Comparison of ENCODE assay signal across 17 cellular contexts in the genomic region with DNA sequence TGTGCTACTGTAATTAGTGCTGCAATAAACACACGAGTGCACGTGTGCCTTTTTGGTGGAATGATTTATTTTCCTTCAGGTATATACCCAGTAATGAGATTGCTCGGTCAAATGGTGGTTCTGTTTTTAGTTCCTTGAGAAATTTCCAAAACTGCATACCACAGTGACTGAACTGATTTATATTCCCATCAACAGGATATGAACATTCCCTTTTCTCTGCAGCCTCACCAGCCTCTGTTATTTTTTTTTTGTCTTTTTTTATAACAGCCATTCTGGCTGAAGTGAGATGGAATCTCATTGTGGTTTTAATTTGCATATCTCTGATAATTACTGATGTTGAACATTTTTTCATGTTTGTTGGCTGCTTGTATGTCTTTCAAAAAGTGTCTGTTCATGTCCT.
DNase-seq lines count a peak whose midpoint lies in the region; TF ChIP-seq lines count a peak whose summit lies in the region.
"Had no signal": no experiment of that assay in that cellular context is flagged by ENCODE, and none has a peak within 500 bp of the region (broad histone marks: within the 10 kb centered on the region; RNA-seq: fewer than 3 reads in every experiment).

No MANE protein-coding gene starts in this region.

- no peak overlapping the region for H3K4me3 ChIP-seq in astrocyte of the cerebellum (ENCODE audit: low read depth, low read length)
- H3K4me3 ChIP-seq: BLaER1, GM23338 had no signal

- TF ChIP-seq CTCF in HFFc6 (IDR thresholded peaks at IDR 0.05): no peak
- no peak for TF ChIP-seq CTCF in astrocyte of the cerebellum (IDR thresholded peaks at IDR 0.05; ENCODE audit: low read depth, low read length, missing control alignments)

- H3K27ac ChIP-seq in substantia nigra (ENCODE audit: low read depth, low read length, poor library complexity, severe bottlenecking): no peak overlapping the region
- H3K27ac ChIP-seq: BLaER1, C4-2B had no signal

- peaks cover 5% of the 10 kb centered on the region; the same call in 1 of the 2 replicates for H3K36me3 Mint-ChIP-seq in HFFc6 (ENCODE audit: low read depth)
- H3K36me3 Mint-ChIP-seq: CD4-positive, CD25-positive, alpha-beta regulatory T cell; CD8-positive, alpha-beta T cell had no signal

- H3K27ac Mint-ChIP-seq in HFFc6: no peak overlapping the region
- H3K27ac Mint-ChIP-seq: B cell; CD4-positive, CD25-positive, alpha-beta regulatory T cell; CD8-positive, alpha-beta T cell; GM23338; H9 had no signal

- no peaks in the 10 kb centered on the region for H3K27me3 Mint-ChIP-seq in HFFc6 (ENCODE audit: insufficient read depth)
- H3K27me3 Mint-ChIP-seq: B cell; CD4-positive, CD25-positive, alpha-beta regulatory T cell had no signal

- H3K4me3 Mint-ChIP-seq in HFFc6: peak overlapping the region; percentile 6; the same call in 1 of the 2 replicates
- H3K4me3 Mint-ChIP-seq: B cell; CD4-positive, CD25-positive, alpha-beta regulatory T cell; CD8-positive, alpha-beta T cell; GM23338; H9 had no signal

- H3K9me3 Mint-ChIP-seq in HFFc6: peaks cover 5% of the 10 kb centered on the region; the same call in 1 of the 2 replicates
- H3K9me3 Mint-ChIP-seq: CD8-positive, alpha-beta T cell had no signal

- peaks cover 40% of the 10 kb centered on the region for H3K4me1 Mint-ChIP-seq in HFFc6 (ENCODE audit: low read depth)
- H3K4me1 Mint-ChIP-seq: B cell; CD4-positive, CD25-positive, alpha-beta regulatory T cell had no signal

- DNase-seq in EH (ENCODE audit: low read depth) (peak; percentile 54), HFFc6 (no peak), astrocyte of the cerebellum (ENCODE audit: low read depth) (peak; percentile 18), substantia nigra (lab: John Stamatoyannopoulos, UW) (no peak), cortex of kidney (lab: John Stamatoyannopoulos, UW) (no peak)
- DNase-seq in activated CD8-positive, alpha-beta memory T cell treated with anti-CD3 and anti-CD28 coated beads for 24 hours: no peak
- DNase-seq: Caco-2; CD4-positive, CD25-positive, alpha-beta regulatory T cell; CD8-positive, alpha-beta T cell; DMS153; DND-41; GF-D8; H9 had no signal

- in situ Hi-C loops in astrocyte of the cerebellum (cut with HindIII; ENCODE audit: low sequenced_read_pairs): no loop called here

Comparison
In these comparisons a context has a peak if more than half of its experiments do, and no peak if none do; other contexts are left out.
1. DNase-seq: peak in EH (single experiment) and astrocyte of the cerebellum (single experiment); none in HFFc6 (single experiment), activated CD8-positive, alpha-beta memory T cell treated with anti-CD3 and anti-CD28 coated beads for 24 hours (single experiment), substantia nigra (0 of 49) and cortex of kidney (single experiment).